Comparison of ENCODE assay signal across 16 cellular contexts in the genomic region with DNA sequence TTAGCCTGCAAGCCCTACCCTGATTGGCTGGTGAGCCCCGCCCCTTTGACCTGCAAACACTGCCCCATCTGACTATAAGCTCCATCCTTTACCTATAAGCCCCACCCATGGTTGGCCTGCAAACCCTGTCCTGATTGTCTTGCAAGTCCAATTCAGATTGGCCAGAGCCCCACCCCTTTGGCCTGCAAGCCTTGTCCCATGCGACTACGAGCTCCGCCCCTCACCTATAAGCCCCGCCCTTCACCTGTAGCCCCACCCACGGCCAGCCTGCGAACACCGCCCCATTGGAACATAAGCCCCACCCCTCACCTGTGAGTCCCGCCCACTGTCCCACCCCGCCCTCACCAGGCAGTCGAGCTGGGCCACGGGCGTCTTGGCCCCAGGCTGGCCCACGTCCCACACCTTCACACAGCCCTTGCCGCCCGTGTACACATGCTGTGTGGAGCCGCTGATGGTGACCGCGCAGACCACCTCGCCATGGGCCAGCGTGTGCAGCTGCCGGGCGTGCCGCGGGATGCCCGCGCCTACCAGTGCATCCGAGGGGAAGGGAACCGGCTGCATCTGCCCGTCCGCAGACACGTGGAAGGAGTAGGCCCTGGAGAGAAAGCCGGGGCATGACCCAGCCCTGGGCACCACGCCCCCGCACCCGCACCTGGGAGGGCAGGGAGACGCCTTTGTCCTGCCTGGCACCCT. TPM values are rescaled to one million over a fixed set of nuclear protein-coding genes. Genes with fewer than 3 reads are reported as not detected.
DNase-seq lines count a peak whose midpoint lies in the region; ATAC-seq, FAIRE-seq and TF ChIP-seq lines count a peak whose summit lies in the region.
"Had no signal": no experiment of that assay in that cellular context is flagged by ENCODE, and none has a peak within 500 bp of the region (broad histone marks: within the 10 kb centered on the region; RNA-seq: fewer than 3 reads in every experiment).

No MANE protein-coding gene starts in this region.

- H3K4me2 ChIP-seq in K562 (ENCODE audit: insufficient read depth, low read length): no peak overlapping the region
- H3K4me2 ChIP-seq: SK-N-SH had no signal

- FAIRE-seq in K562 (lab: Jason Lieb, UNC): peak; percentile 92
- FAIRE-seq in D721Med (lab: Jason Lieb, UNC): no peak
- FAIRE-seq: H54 had no signal

- H2AFZ ChIP-seq in K562 (ENCODE audit: low read depth, low read length): no peak overlapping the region

- peak; percentile 100 for ATAC-seq in K562

- CTCF ChIA-PET in K562 (lab: Yijun Ruan, JAX; ENCODE audit: low intra/inter-chr PET ratio): no interaction called here

- no peak for TF ChIP-seq RAD21 in K562 (CRISPR knock-in tag; conservative IDR thresholded peaks at IDR 0.05 in 1 of 2, IDR thresholded peaks at IDR 0.05 in 1 of 2)

- H3K36me3 ChIP-seq in K562 (ENCODE audit: control insufficient read depth, insufficient read depth, low read length): no peaks in the 10 kb centered on the region

- no peak overlapping the region for H3K4me3 ChIP-seq in K562

- TF ChIP-seq EP300 in K562 (IDR thresholded peaks at IDR 0.05; ENCODE audit: low read length): no peak

- WGBS in K562 (ENCODE audit: insufficient coverage, low coverage, missing lambda C conversion rate): 40% methylated on average over 15 of the region's 37 CpGs

- intact Hi-C loops in K562 (cut with micrococcal nuclease): no loop called here
- intact Hi-C loops in posterior vena cava (cut with DNase I): no loop called here

- 0 out of 4 replicates have a peak overlapping the region, but pooled peaks of 1 of the 2 experiments have one; percentile 40 for H3K9ac ChIP-seq in K562 (ENCODE audit: insufficient read depth in 1 of 2, low read depth in 2 of 2, low read length in 2 of 2)
- H3K9ac ChIP-seq: SK-N-SH had no signal

- H4K20me1 ChIP-seq in K562 (replicated peaks; ENCODE audit: control insufficient read depth, insufficient read depth, low read length): no peaks in the 10 kb centered on the region

- no peaks in the 10 kb centered on the region for H3K79me2 ChIP-seq in K562 (ENCODE audit: control insufficient read depth, insufficient read depth, low read length)

- no peak for TF ChIP-seq POLR2A in K562 (conservative IDR thresholded peaks at IDR 0.05)

- peaks cover 0 to 27% of the 10 kb centered on the region in 2 experiments; a peak in 2 of 5 replicates for H3K4me1 ChIP-seq in K562 (replicated peaks in 1 of 2; ENCODE audit: control insufficient read depth in 2 of 2, insufficient read depth in 2 of 2, low read length in 2 of 2)

- H3K9me3 ChIP-seq in K562 (replicated peaks; ENCODE audit: control insufficient read depth, insufficient read depth, low read depth, low read length): no peaks in the 10 kb centered on the region
- H3K9me3 ChIP-seq: SK-N-SH had no signal

- no TSS peak for BruUV-seq in K562 (replicated peaks; lab: Mats Ljungman, UMichigan)

- in situ Hi-C loops in K562 (cut with MboI): no loop called here

- DNase-seq in activated T-cell treated with anti-CD3 and anti-CD28 coated beads for 48 hours (ENCODE audit: low read depth): peak; percentile 31
- DNase-seq in activated T-cell treated with anti-CD3 and anti-CD28 coated beads for 4 hours: no peak
- DNase-seq in HT-29 (ENCODE audit: low spot score): peak; percentile 38
- peak; percentile 80 to 98 (median 94) for DNase-seq in K562 (ENCODE audit: extremely low read depth in 1 of 4, low spot score in 3 of 4)
- DNase-seq in stimulated activated CD4-positive, alpha-beta T cell treated with anti-CD3 and anti-CD28 coated beads, Interleukin-15, amount 100 ng/mL, for 48 hours (ENCODE audit: low read depth in 2 of 2): peak; percentile 29
- DNase-seq in D721Med (ENCODE audit: insufficient read length, low spot score): no peak
- DNase-seq in retina: no peak
- no peak for DNase-seq in posterior vena cava (ENCODE audit: low spot score)
- DNase-seq: caudate nucleus; erythroblast; mammary epithelial cell; NCI-H526 treated with DMSO at 0.1 percent for 48 hours; occipital lobe; stimulated activated naive CD4-positive, alpha-beta T cell treated with Interleukin-2 at 50 U/mL for 16 hours had no signal

- no peaks in the 10 kb centered on the region; a peak in 1 of 5 replicates for H3K27me3 ChIP-seq in K562 (ENCODE audit: control insufficient read depth in 2 of 2, insufficient read depth in 2 of 2, low read length in 2 of 2)

- no peak overlapping the region for H3K27ac ChIP-seq in K562 (ENCODE audit: extremely low read depth, low read depth, low read length)

- TF ChIP-seq CTCF in K562 (IDR thresholded peaks at IDR 0.05 in 2 of 3, conservative IDR thresholded peaks at IDR 0.05 in 1 of 3; ENCODE audit: insufficient read depth in 2 of 3, low read depth in 1 of 3, low read length in 3 of 3) (no peak), D721Med (IDR thresholded peaks at IDR 0.05; ENCODE audit: insufficient read depth, missing control alignments) (no peak)

- no peaks in the 10 kb centered on the region for H3K9me1 ChIP-seq in K562 (ENCODE audit: control insufficient read depth, insufficient read depth, low read length)

- POLR2A ChIA-PET in K562 (lab: Yijun Ruan, JAX): interaction anchor here (0.6 to 1.5 kb wide), 6 partner anchors 17 to 47 kb away, joined by 3 to 5 read pairs (median 4); no protein-coding TSS in a partner anchor

TF ChIP-seq in K562, 482 proteins besides CTCF, POLR2A, EP300 and RAD21 (continues in another document):
- TF ChIP-seq ZFP30 (CRISPR knock-in tag; IDR thresholded peaks at IDR 0.05; ENCODE audit: borderline replicate concordance): no peak
- no peak for TF ChIP-seq PCBP2 (IDR thresholded peaks at IDR 0.05; ENCODE audit: low read depth, low read length, poor library complexity, severe bottlenecking)

RNA-seq across cellular contexts. Expression of a gene that starts 22.9 kb away (rescaled TPM):
- 0.08 and 1.1 TPM in 2 replicates for total RNA-seq in HT-29 (2014; rRNA removed; shearing (Covaris generic))
- total RNA-seq in K562 (2011; cell fraction: chromatin; rRNA removed; ENCODE audit: low replicate concordance): 30.9 and 72.5 TPM in 2 replicates
- total RNA-seq in K562 (2011; cell fraction: nucleolus; rRNA removed): 30.0 and 48.0 TPM in 2 replicates
- 19.1 and 21.2 TPM in 2 replicates for total RNA-seq in K562 (2011; cell fraction: nucleoplasm; rRNA removed)
- total RNA-seq in K562 (2014; rRNA removed) (5.5 and 6.4 TPM in 2 replicates), K562 (2014; rRNA removed; fragmentation: Illumina TruSeq; extraction: Trizol) (2.4 and 2.7 TPM in 2 replicates), K562 (2015; rRNA removed; fragmentation: Illumina TruSeq; extraction: Trizol) (4.4 and 4.5 TPM in 2 replicates), K562 (2021) (13.1 and 15.2 TPM in 2 replicates), posterior vena cava (10 to 100 TPM; 39.4 to 61.4 TPM)
- polyA plus RNA-seq in K562 (2011; rRNA removed) (10.7 and 12.0 TPM in 2 replicates), K562 (2014; fragmentation: Illumina TruSeq; extraction: Trizol) (6.2 and 8.8 TPM in 2 replicates), K562 (2014; fragmentation: Nextera tagmentation; extraction: Ambion mirVana) (under 1 TPM; 0.35 to 0.53 TPM), K562 (2014; rRNA removed) (10.5 and 10.6 TPM in 2 replicates)
- 6.0 and 17.7 TPM in 2 replicates for polyA plus RNA-seq in K562 (2011; cell fraction: cytosol; rRNA removed)
- 34.3 and 67.6 TPM in 2 replicates for polyA plus RNA-seq in K562 (2011; cell fraction: nucleus; rRNA removed)
- 25.8 and 36.0 TPM in 2 replicates for polyA plus RNA-seq in K562 (2012)
- polyA minus RNA-seq in K562 (2011; rRNA and poly(A)+ RNA removed): 2.9 and 8.1 TPM in 2 replicates
- 10.4 and 11.6 TPM in 2 replicates for polyA minus RNA-seq in K562 (2011; cell fraction: cytosol; rRNA and poly(A)+ RNA removed)
- 6.6 and 9.0 TPM in 2 replicates for polyA minus RNA-seq in K562 (2011; cell fraction: nucleus; rRNA and poly(A)+ RNA removed)

RNA-seq across cellular contexts. Expression of a gene that starts 28.9 kb away (rescaled TPM):
- 0.48 TPM in 1 of 2 replicates, not detected in the other for total RNA-seq in HT-29 (2014; rRNA removed; shearing (Covaris generic))
- total RNA-seq in K562 (2011; cell fraction: chromatin; rRNA removed; ENCODE audit: low replicate concordance): 5.1 and 7.6 TPM in 2 replicates
- total RNA-seq in K562 (2011; cell fraction: nucleolus; rRNA removed): 5.1 and 5.5 TPM in 2 replicates
- 2.7 and 4.5 TPM in 2 replicates for total RNA-seq in K562 (2011; cell fraction: nucleoplasm; rRNA removed)
- 3.3 and 6.1 TPM in 2 replicates for total RNA-seq in K562 (2014; rRNA removed)
- 1.1 and 1.2 TPM in 2 replicates for total RNA-seq in K562 (2014; rRNA removed; fragmentation: Illumina TruSeq; extraction: Trizol)
- 3.4 and 3.5 TPM in 2 replicates for total RNA-seq in K562 (2015; rRNA removed; fragmentation: Illumina TruSeq; extraction: Trizol)
- total RNA-seq in K562 (2021): 1.8 TPM in 2 replicates
- 3.3 and 3.5 TPM in 2 replicates for polyA plus RNA-seq in K562 (2011; rRNA removed)
- 3.0 TPM in 2 replicates for polyA plus RNA-seq in K562 (2011; cell fraction: cytosol; rRNA removed)
- 6.5 and 7.6 TPM in 2 replicates for polyA plus RNA-seq in K562 (2011; cell fraction: nucleus; rRNA removed)
- 2.3 and 10.0 TPM in 2 replicates for polyA plus RNA-seq in K562 (2012)
- polyA plus RNA-seq in K562 (2014; fragmentation: Illumina TruSeq; extraction: Trizol): 1.8 and 3.1 TPM in 2 replicates
- polyA plus RNA-seq in K562 (2014; fragmentation: Nextera tagmentation; extraction: Ambion mirVana): 1 to 10 TPM; 1.2 to 1.5 TPM
- polyA plus RNA-seq in K562 (2014; rRNA removed): 2.5 and 4.4 TPM in 2 replicates
- polyA minus RNA-seq in K562 (2011; rRNA and poly(A)+ RNA removed): 0.70 and 0.78 TPM in 2 replicates
- polyA minus RNA-seq in K562 (2011; cell fraction: cytosol; rRNA and poly(A)+ RNA removed): 1.1 TPM in 1 of 2 replicates, not detected in the other
- 0.94 and 2.4 TPM in 2 replicates for polyA minus RNA-seq in K562 (2011; cell fraction: nucleus; rRNA and poly(A)+ RNA removed)
- 1 to 10 TPM in 1 of 2 donors, under 1 TPM in 1; 0.57 to 3.4 TPM for total RNA-seq in posterior vena cava

RNA-seq across cellular contexts. Expression of a gene that starts 56.1 kb away (rescaled TPM):
- total RNA-seq in HT-29 (2014; rRNA removed; shearing (Covaris generic)): 356 and 359 TPM in 2 replicates
- 147 and 335 TPM in 2 replicates for total RNA-seq in K562 (2011; cell fraction: chromatin; rRNA removed; ENCODE audit: low replicate concordance)
- 259 and 282 TPM in 2 replicates for total RNA-seq in K562 (2011; cell fraction: nucleolus; rRNA removed)
- 209 and 242 TPM in 2 replicates for total RNA-seq in K562 (2011; cell fraction: nucleoplasm; rRNA removed)
- 264 and 355 TPM in 2 replicates for total RNA-seq in K562 (2014; rRNA removed)
- total RNA-seq in K562 (2014; rRNA removed; fragmentation: Illumina TruSeq; extraction: Trizol): 75.8 and 89.1 TPM in 2 replicates
- 172 and 178 TPM in 2 replicates for total RNA-seq in K562 (2015; rRNA removed; fragmentation: Illumina TruSeq; extraction: Trizol)
- 347 and 360 TPM in 2 replicates for total RNA-seq in K562 (2021)
- polyA plus RNA-seq in K562 (2011; rRNA removed): 280 and 366 TPM in 2 replicates
- polyA plus RNA-seq in K562 (2011; cell fraction: cytosol; rRNA removed): 357 and 770 TPM in 2 replicates
- polyA plus RNA-seq in K562 (2011; cell fraction: nucleus; rRNA removed): 343 and 561 TPM in 2 replicates
- polyA plus RNA-seq in K562 (2012): 396 and 430 TPM in 2 replicates
- polyA plus RNA-seq in K562 (2014; fragmentation: Illumina TruSeq; extraction: Trizol): 235 and 381 TPM in 2 replicates
- 1 to 10 TPM; 2.0 to 6.2 TPM for polyA plus RNA-seq in K562 (2014; fragmentation: Nextera tagmentation; extraction: Ambion mirVana)
- 316 and 334 TPM in 2 replicates for polyA plus RNA-seq in K562 (2014; rRNA removed)
- 222 and 305 TPM in 2 replicates for polyA minus RNA-seq in K562 (2011; rRNA and poly(A)+ RNA removed)
- polyA minus RNA-seq in K562 (2011; cell fraction: cytosol; rRNA and poly(A)+ RNA removed): 290 and 401 TPM in 2 replicates
- 64.5 and 71.5 TPM in 2 replicates for polyA minus RNA-seq in K562 (2011; cell fraction: nucleus; rRNA and poly(A)+ RNA removed)
- 100 to 1,000 TPM; 344 to 424 TPM for total RNA-seq in posterior vena cava

Comparison
In these comparisons a context has a peak if more than half of its experiments do, and no peak if none do; other contexts are left out.
1. DNase-seq: peak in activated T-cell treated with anti-CD3 and anti-CD28 coated beads for 48 hours (single experiment), HT-29 (single experiment), K562 (4 of 4) and stimulated activated CD4-positive, alpha-beta T cell treated with anti-CD3 and anti-CD28 coated beads, Interleukin-15, amount 100 ng/mL, for 48 hours (2 of 2); none in activated T-cell treated with anti-CD3 and anti-CD28 coated beads for 4 hours (single experiment), D721Med (single experiment), retina (single experiment) and posterior vena cava (single experiment).